In the genomic region with DNA sequence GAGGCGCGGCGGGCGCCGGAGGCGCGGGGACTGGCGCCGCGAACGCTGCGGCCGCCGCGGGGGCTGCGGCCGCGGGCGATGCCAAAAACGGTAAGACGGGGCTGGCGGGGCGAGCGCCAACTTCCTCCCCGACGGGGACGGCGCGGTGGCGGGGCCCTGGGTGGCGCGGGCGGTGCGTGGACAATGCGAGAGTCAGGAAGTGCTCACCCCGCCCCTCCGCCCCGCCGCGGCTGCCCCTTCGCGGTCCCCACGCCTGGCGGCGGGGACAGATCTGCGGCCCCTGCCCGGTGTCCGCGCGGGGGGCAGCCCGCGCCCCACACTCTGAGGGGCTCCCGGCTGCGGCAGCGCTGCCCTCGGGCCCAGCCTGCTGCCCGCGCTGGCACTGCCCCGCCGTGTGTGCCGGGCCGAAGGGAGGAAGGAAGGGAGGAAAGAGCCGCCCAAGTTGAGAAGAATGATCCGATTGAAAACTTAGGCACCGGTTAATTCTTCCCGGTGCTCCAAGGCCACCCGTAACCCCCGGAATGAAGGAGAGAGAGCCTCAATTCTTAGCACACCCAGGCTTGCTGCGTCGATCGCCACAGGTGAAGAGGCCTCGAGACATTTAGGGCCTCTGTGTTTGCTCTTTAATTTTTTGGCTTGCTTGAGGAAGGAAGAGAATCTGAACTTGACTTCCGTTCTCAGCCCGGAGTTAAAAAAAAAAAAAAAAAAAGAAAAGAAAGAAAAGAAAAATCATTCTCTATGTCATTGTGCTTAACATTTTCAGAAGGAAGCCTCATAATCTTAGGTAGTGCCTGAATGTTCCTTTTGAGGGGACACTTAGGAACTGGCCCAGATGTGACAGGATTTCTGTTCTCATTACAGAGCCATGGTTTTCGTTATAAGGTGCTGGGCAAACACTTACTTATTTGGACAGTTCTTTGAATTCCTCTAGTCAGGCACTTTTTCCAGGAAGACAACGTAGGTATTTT, we compare ENCODE assay signal across 8 cellular contexts. TPM values are rescaled to one million over a fixed set of nuclear protein-coding genes. Genes with fewer than 3 reads are reported as not detected.
DNase-seq lines count a peak whose midpoint lies in the region; ATAC-seq lines count a peak whose summit lies in the region.

No MANE protein-coding gene starts in this region.

- intact Hi-C loops in activated naive CD4-positive, alpha-beta T cell treated with anti-CD3 and anti-CD28 coated beads for 36 hours (cut with micrococcal nuclease) = loop anchor here (1.0 to 10.0 kb wide), 12 partner anchors 10 to 1269 kb away; a partner anchor contains a TSS

- H3K27me3 Mint-ChIP-seq in activated naive CD4-positive, alpha-beta T cell treated with anti-CD3 and anti-CD28 coated beads for 36 hours (ENCODE audit: low read depth) = no peaks in the 10 kb centered on the region

- H3K4me1 Mint-ChIP-seq in activated naive CD4-positive, alpha-beta T cell treated with anti-CD3 and anti-CD28 coated beads for 36 hours (ENCODE audit: low read depth) = peaks cover 54% of the 10 kb centered on the region

- CTCF ChIA-PET in activated naive CD4-positive, alpha-beta T cell treated with anti-CD3 and anti-CD28 coated beads for 36 hours (lab: Charles Lee) = no interaction called here

- peak overlapping the region; percentile 99 for H3K27ac Mint-ChIP-seq in activated naive CD4-positive, alpha-beta T cell treated with anti-CD3 and anti-CD28 coated beads for 36 hours

- peak; percentile 44 for DNase-seq in NK-92 treated with Interleukin-12 subunit alpha and Interleukin-12 subunit beta, amount 100 ng/mL, for 24 hours (lab: John Stamatoyannopoulos, UW)
- no peak for DNase-seq in NK-92 (lab: John Stamatoyannopoulos, UW; ENCODE audit: unreplicated experiment)
- DNase-seq in RKO (ENCODE audit: low spot score) = peak; percentile 40
- DNase-seq in activated naive CD4-positive, alpha-beta T cell treated with anti-CD3 and anti-CD28 coated beads for 36 hours = peak; percentile 64
- peak; percentile 20 for DNase-seq in glomerular visceral epithelial cell (ENCODE audit: extremely low spot score)
- DNase-seq in nucleus accumbens (lab: John Stamatoyannopoulos, UW) = peak in 31 of 56 donors; percentile 9 to 69 (median 33)
- DNase-seq in NCI-H226 = no peak

- H3K36me3 Mint-ChIP-seq in activated naive CD4-positive, alpha-beta T cell treated with anti-CD3 and anti-CD28 coated beads for 36 hours (ENCODE audit: low read depth) = peaks cover 37% of the 10 kb centered on the region

- ATAC-seq in HG03039 (IDR thresholded peaks at IDR 0.05; ENCODE audit: unreplicated experiment) = peak; percentile 36

- H3K4me3 Mint-ChIP-seq in activated naive CD4-positive, alpha-beta T cell treated with anti-CD3 and anti-CD28 coated beads for 36 hours = peak overlapping the region; percentile 95

- no peaks in the 10 kb centered on the region for H3K9me3 Mint-ChIP-seq in activated naive CD4-positive, alpha-beta T cell treated with anti-CD3 and anti-CD28 coated beads for 36 hours

RNA-seq across cellular contexts. Expression of a gene that starts 1.0 kb away (rescaled TPM):
- 10 to 100 TPM; 61.1 to 61.2 TPM for total RNA-seq in activated naive CD4-positive, alpha-beta T cell treated with anti-CD3 and anti-CD28 coated beads for 36 hours

Comparison
In these comparisons a context has a peak if more than half of its experiments do, and no peak if none do; other contexts are left out.
1. DNase-seq: peak in NK-92 treated with Interleukin-12 subunit alpha and Interleukin-12 subunit beta, amount 100 ng/mL, for 24 hours (single experiment), RKO (single experiment), activated naive CD4-positive, alpha-beta T cell treated with anti-CD3 and anti-CD28 coated beads for 36 hours (single experiment), glomerular visceral epithelial cell (single experiment) and nucleus accumbens (31 of 56); none in NK-92 (single experiment) and NCI-H226 (single experiment).